Comparison of ENCODE assay signal across 1 cellular context in genomic region chr2:150182564-150183249, GRCh38.
TF ChIP-seq lines count a peak whose summit lies in the region.

No MANE protein-coding gene starts in this region.

TF ChIP-seq in SK-N-SH, 30 proteins besides CTCF, POLR2A, EP300 and RAD21 (continued from another document):
- TF ChIP-seq ZBTB33 (IDR thresholded peaks at IDR 0.05; ENCODE audit: borderline replicate concordance, low read depth) (no peak), NRF1 (IDR thresholded peaks at IDR 0.05; ENCODE audit: low read depth, low read length) (no peak), FOXJ3 (CRISPR knock-in tag; IDR thresholded peaks at IDR 0.05) (peak; percentile 39; the same call in 1 of the 2 replicates), SMC3 (IDR thresholded peaks at IDR 0.05; ENCODE audit: low read depth, low read length) (no peak), EZH2phosphoT487 (IDR thresholded peaks at IDR 0.05; ENCODE audit: borderline replicate concordance, low read depth) (no peak), YY1 (IDR thresholded peaks at IDR 0.05; ENCODE audit: low read depth) (no peak), GATA2 (CRISPR knock-in tag; IDR thresholded peaks at IDR 0.05) (peak; percentile 92), USF2 (IDR thresholded peaks at IDR 0.05; ENCODE audit: borderline replicate concordance, low read depth, low read length) (no peak), RFX5 (IDR thresholded peaks at IDR 0.05; ENCODE audit: low read length) (no peak), SIN3A (IDR thresholded peaks at IDR 0.05; ENCODE audit: borderline replicate concordance, low read depth, low read length) (no peak), JUND (IDR thresholded peaks at IDR 0.05) (no peak), ELF1 (IDR thresholded peaks at IDR 0.05) (no peak), NFIC (IDR thresholded peaks at IDR 0.05; ENCODE audit: borderline replicate concordance) (peak; percentile 27; the same call in 1 of the 2 replicates), TAF1 (IDR thresholded peaks at IDR 0.05; ENCODE audit: borderline replicate concordance, low read depth, low read length) (no peak)
- TF ChIP-seq, protein P1, sequence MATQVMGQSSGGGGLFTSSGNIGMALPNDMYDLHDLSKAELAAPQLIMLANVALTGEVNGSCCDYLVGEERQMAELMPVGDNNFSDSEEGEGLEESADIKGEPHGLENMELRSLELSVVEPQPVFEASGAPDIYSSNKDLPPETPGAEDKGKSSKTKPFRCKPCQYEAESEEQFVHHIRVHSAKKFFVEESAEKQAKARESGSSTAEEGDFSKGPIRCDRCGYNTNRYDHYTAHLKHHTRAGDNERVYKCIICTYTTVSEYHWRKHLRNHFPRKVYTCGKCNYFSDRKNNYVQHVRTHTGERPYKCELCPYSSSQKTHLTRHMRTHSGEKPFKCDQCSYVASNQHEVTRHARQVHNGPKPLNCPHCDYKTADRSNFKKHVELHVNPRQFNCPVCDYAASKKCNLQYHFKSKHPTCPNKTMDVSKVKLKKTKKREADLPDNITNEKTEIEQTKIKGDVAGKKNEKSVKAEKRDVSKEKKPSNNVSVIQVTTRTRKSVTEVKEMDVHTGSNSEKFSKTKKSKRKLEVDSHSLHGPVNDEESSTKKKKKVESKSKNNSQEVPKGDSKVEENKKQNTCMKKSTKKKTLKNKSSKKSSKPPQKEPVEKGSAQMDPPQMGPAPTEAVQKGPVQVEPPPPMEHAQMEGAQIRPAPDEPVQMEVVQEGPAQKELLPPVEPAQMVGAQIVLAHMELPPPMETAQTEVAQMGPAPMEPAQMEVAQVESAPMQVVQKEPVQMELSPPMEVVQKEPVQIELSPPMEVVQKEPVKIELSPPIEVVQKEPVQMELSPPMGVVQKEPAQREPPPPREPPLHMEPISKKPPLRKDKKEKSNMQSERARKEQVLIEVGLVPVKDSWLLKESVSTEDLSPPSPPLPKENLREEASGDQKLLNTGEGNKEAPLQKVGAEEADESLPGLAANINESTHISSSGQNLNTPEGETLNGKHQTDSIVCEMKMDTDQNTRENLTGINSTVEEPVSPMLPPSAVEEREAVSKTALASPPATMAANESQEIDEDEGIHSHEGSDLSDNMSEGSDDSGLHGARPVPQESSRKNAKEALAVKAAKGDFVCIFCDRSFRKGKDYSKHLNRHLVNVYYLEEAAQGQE (IDR thresholded peaks at IDR 0.05; ENCODE audit: low read depth, low read length), result no peak
- TF ChIP-seq, protein P2, sequence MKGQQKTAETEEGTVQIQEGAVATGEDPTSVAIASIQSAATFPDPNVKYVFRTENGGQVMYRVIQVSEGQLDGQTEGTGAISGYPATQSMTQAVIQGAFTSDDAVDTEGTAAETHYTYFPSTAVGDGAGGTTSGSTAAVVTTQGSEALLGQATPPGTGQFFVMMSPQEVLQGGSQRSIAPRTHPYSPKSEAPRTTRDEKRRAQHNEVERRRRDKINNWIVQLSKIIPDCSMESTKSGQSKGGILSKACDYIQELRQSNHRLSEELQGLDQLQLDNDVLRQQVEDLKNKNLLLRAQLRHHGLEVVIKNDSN (IDR thresholded peaks at IDR 0.05; ENCODE audit: borderline replicate concordance, low read depth), result no peak
